13 cellular contexts compared by ENCODE assay signal in genomic region chr13:99218545-99218944, GRCh38. TPM values are rescaled to one million over a fixed set of nuclear protein-coding genes. Genes with fewer than 3 reads are reported as not detected.
DNase-seq lines count a peak whose midpoint lies in the region; ATAC-seq and TF ChIP-seq lines count a peak whose summit lies in the region.
"Had no signal": no experiment of that assay in that cellular context is flagged by ENCODE, and none has a peak within 500 bp of the region (broad histone marks: within the 10 kb centered on the region; RNA-seq: fewer than 3 reads in every experiment).

No MANE protein-coding gene starts in this region.

- peak overlapping the region; percentile 96 to 97 for H3K27ac Mint-ChIP-seq in natural killer cell treated with Interleukin-12 subunit alpha and Interleukin-12 subunit beta and Interleukin-15 and Interleukin-18, amount 100 ng/mL, for 72 hours
- H3K27ac Mint-ChIP-seq: memory B cell had no signal

- H3K9me3 ChIP-seq in Peyer's patch (no peaks in the 10 kb centered on the region), esophagus (ENCODE audit: control insufficient read depth in 2 of 2, insufficient read depth in 1 of 2, low read depth in 1 of 2, low read length in 1 of 2) (no peaks in the 10 kb centered on the region)

- no peak for TF ChIP-seq CTCF in Peyer's patch (IDR thresholded peaks at IDR 0.05)

- no peak for ATAC-seq in natural killer cell treated with Interleukin-12 subunit alpha and Interleukin-12 subunit beta and Interleukin-15 and Interleukin-18, amount 100 ng/mL, for 72 hours
- ATAC-seq in HG02981 (IDR thresholded peaks at IDR 0.05; ENCODE audit: unreplicated experiment) = no peak
- ATAC-seq in GM18870 (IDR thresholded peaks at IDR 0.05; ENCODE audit: unreplicated experiment) = no peak
- ATAC-seq: Panc1 had no signal

- no peaks in the 10 kb centered on the region for H3K27me3 ChIP-seq in Peyer's patch
- no peaks in the 10 kb centered on the region for H3K27me3 ChIP-seq in esophagus (ENCODE audit: control insufficient read depth in 1 of 2, insufficient read depth in 2 of 2, low read length in 2 of 2)

- H3K4me1 Mint-ChIP-seq in natural killer cell treated with Interleukin-12 subunit alpha and Interleukin-12 subunit beta and Interleukin-15 and Interleukin-18, amount 100 ng/mL, for 72 hours (ENCODE audit: low read depth in 2 of 2) = peaks cover 75 to 85% of the 10 kb centered on the region in 2 donors

- no peak overlapping the region for H3K4me3 ChIP-seq in Peyer's patch
- no peak overlapping the region for H3K4me3 ChIP-seq in esophagus (ENCODE audit: low read depth in 1 of 2, low read length in 2 of 2)

- H3K27ac ChIP-seq in Peyer's patch = peak overlapping the region in 3 of 4 donors; percentile 13 to 15 (median 15)
- H3K27ac ChIP-seq in esophagus (ENCODE audit: low read depth in 2 of 2, low read length in 1 of 2) = peak overlapping the region; percentile 74 to 90

- peaks cover 6% of the 10 kb centered on the region for H3K36me3 Mint-ChIP-seq in natural killer cell treated with Interleukin-12 subunit alpha and Interleukin-12 subunit beta and Interleukin-15 and Interleukin-18, amount 100 ng/mL, for 72 hours

- H3K36me3 ChIP-seq in Peyer's patch (no peaks in the 10 kb centered on the region), esophagus (ENCODE audit: control insufficient read depth in 2 of 2, insufficient read depth in 2 of 2, low read length in 1 of 2) (peaks cover 0 to 3% of the 10 kb centered on the region in 2 donors)

- DNase-seq in ELF-1 (ENCODE audit: low read depth, low spot score) = peak; percentile 57
- no peak for DNase-seq in Peyer's patch
- no peak for DNase-seq in natural killer cell treated with Interleukin-12 subunit alpha and Interleukin-12 subunit beta and Interleukin-15 and Interleukin-18, amount 100 ng/mL, for 72 hours (ENCODE audit: low spot score)
- no peak for DNase-seq in A172 (ENCODE audit: low spot score)
- DNase-seq in SW480 (ENCODE audit: low spot score) = no peak
- DNase-seq: EL, endodermal cell had no signal

- H3K9me3 Mint-ChIP-seq in natural killer cell treated with Interleukin-12 subunit alpha and Interleukin-12 subunit beta and Interleukin-15 and Interleukin-18, amount 100 ng/mL, for 72 hours = no peaks in the 10 kb centered on the region

- H3K27me3 Mint-ChIP-seq in natural killer cell treated with Interleukin-12 subunit alpha and Interleukin-12 subunit beta and Interleukin-15 and Interleukin-18, amount 100 ng/mL, for 72 hours = no peaks in the 10 kb centered on the region
- H3K27me3 Mint-ChIP-seq: memory B cell had no signal

- peak overlapping the region; percentile 90 for H3K4me3 Mint-ChIP-seq in natural killer cell treated with Interleukin-12 subunit alpha and Interleukin-12 subunit beta and Interleukin-15 and Interleukin-18, amount 100 ng/mL, for 72 hours
- H3K4me3 Mint-ChIP-seq: endodermal cell, memory B cell had no signal

- 17 to 21% methylated on average over 6 of the region's 6 CpGs for WGBS in esophagus, 2 donors

- no peak for TF ChIP-seq POLR2A in Peyer's patch (IDR thresholded peaks at IDR 0.05)

- H3K4me1 ChIP-seq in Peyer's patch = peaks cover 0 to 35% (median 0%) of the 10 kb centered on the region in 4 donors
- H3K4me1 ChIP-seq in esophagus (ENCODE audit: control insufficient read depth in 2 of 2, insufficient read depth in 2 of 2, low read length in 1 of 2) = peaks cover 6 to 13% of the 10 kb centered on the region in 2 donors

RNA-seq across cellular contexts. Expression of gene UBAC2, which starts 17.9 kb away (rescaled TPM):
- total RNA-seq in Peyer's patch = 10 to 100 TPM; 38.8 to 67.8 (median 63.4) TPM
- polyA plus RNA-seq in esophagus = 10 to 100 TPM; 63.0 to 70.1 TPM
- 10 to 100 TPM; 55.9 to 58.0 TPM for total RNA-seq in natural killer cell treated with Interleukin-12 subunit alpha and Interleukin-12 subunit beta and Interleukin-15 and Interleukin-18, amount 100 ng/mL, for 72 hours
- total RNA-seq in A172 (2014; rRNA removed; shearing (Covaris generic)) = 41.6 and 42.2 TPM in 2 replicates

RNA-seq across cellular contexts. Expression of gene GPR18, which starts 39.6 kb away (rescaled TPM):
- 1 to 10 TPM in 1 of 4 donors, under 1 TPM in 1, not detected in 2; 0.53 to 4.1 TPM for total RNA-seq in Peyer's patch
- under 1 TPM; 0.12 to 0.24 TPM for polyA plus RNA-seq in esophagus
- total RNA-seq in natural killer cell treated with Interleukin-12 subunit alpha and Interleukin-12 subunit beta and Interleukin-15 and Interleukin-18, amount 100 ng/mL, for 72 hours = 10 to 100 TPM; 13.0 to 20.6 TPM
- total RNA-seq in A172 (2014; rRNA removed; shearing (Covaris generic)) = not detected in 2 replicates
- total RNA-seq: endodermal cell had no signal
- polyA plus RNA-seq: urinary bladder had no signal
